24 cellular contexts compared by ENCODE assay signal in genomic region chr1:19055001-19055400, GRCh38.
"Had no signal": no experiment of that assay in that cellular context is flagged by ENCODE, and none has a peak within 500 bp of the region (broad histone marks: within the 10 kb centered on the region; RNA-seq: fewer than 3 reads in every experiment).

No MANE protein-coding gene starts in this region.

- H3K4me1 ChIP-seq: adrenal gland, Peyer's patch had no signal

- H3K9me3 ChIP-seq: adrenal gland, Peyer's patch had no signal

- ATAC-seq: activated CD8-positive, alpha-beta T cell treated with anti-CD3 and anti-CD28 coated beads, Interleukin-2, amount 10 ng/mL, durations not matched to agents 7 days and 5 days had no signal

- H3K9me3 Mint-ChIP-seq: activated naive CD8-positive, alpha-beta T cell treated with anti-CD3 and anti-CD28 coated beads, Interleukin-2, amount 10 ng/mL, durations not matched to agents 7 days and 5 days; T-helper 1 cell treated with Interleukin-12 subunit alpha and Interleukin-12 subunit beta and Interleukin-4 antibody, amounts not matched to agents 30 μg/mL and 1 μg/mL, for 36 hours had no signal

- DNase-seq: activated CD4-positive, alpha-beta T cell treated with anti-CD3 and anti-CD28 coated beads for 48 hours; activated CD4-positive, alpha-beta T cell treated with anti-CD3 and anti-CD28 coated beads, Interleukin-2, amount 50 U/mL, for 4 hours; activated CD4-positive, CD25-positive, alpha-beta regulatory T cell treated with anti-CD3 and anti-CD28 coated beads, Interleukin-2, amount 50 U/mL, for 72 hours; activated CD8-positive, alpha-beta memory T cell treated with anti-CD3 and anti-CD28 coated beads, Interleukin-2, amount 50 U/mL, for 48 hours; activated CD8-positive, alpha-beta T cell treated with anti-CD3 and anti-CD28 coated beads, Interleukin-2, amount 10 ng/mL, durations not matched to agents 7 days and 5 days; activated naive CD4-positive, alpha-beta T cell treated with anti-CD3 and anti-CD28 coated beads, Interleukin-2, amount 50 U/mL, for 16 hours; activated naive CD8-positive, alpha-beta T cell treated with anti-CD3 and anti-CD28 coated beads, Interleukin-2, amount 10 ng/mL, durations not matched to agents 7 days and 5 days; activated T-cell treated with anti-CD3 and anti-CD28 coated beads, Interleukin-2, amount 50 U/mL, for 1 hour; adrenal gland; anterior cingulate cortex; caudate nucleus; Karpas-422; MM.1S; NCI-H1105; NCI-H1436; NCI-H1694 treated with DMSO at 0.1 percent for 48 hours; NCI-H2081; NCI-H510A treated with DMSO at 0.1 percent for 48 hours; NK-92 treated with Interleukin-12 subunit alpha and Interleukin-12 subunit beta, amount 100 ng/mL, for 24 hours; OCI-M1; Peyer's patch; SHP77 treated with DMSO at 0.1 percent for 48 hours had no signal

- H3K27me3 ChIP-seq: adrenal gland had no signal

- H3K36me3 Mint-ChIP-seq: activated naive CD8-positive, alpha-beta T cell treated with anti-CD3 and anti-CD28 coated beads, Interleukin-2, amount 10 ng/mL, durations not matched to agents 7 days and 5 days had no signal

- H3K27ac ChIP-seq: adrenal gland, Peyer's patch, RWPE1 had no signal

- H3K27ac Mint-ChIP-seq: activated CD8-positive, alpha-beta T cell treated with anti-CD3 and anti-CD28 coated beads, Interleukin-2, amount 10 ng/mL, durations not matched to agents 7 days and 5 days; activated naive CD8-positive, alpha-beta T cell treated with anti-CD3 and anti-CD28 coated beads, Interleukin-2, amount 10 ng/mL, durations not matched to agents 7 days and 5 days; T-helper 1 cell treated with Interleukin-12 subunit alpha and Interleukin-12 subunit beta and Interleukin-4 antibody, amounts not matched to agents 30 μg/mL and 1 μg/mL, for 36 hours had no signal

- H3K36me3 ChIP-seq: adrenal gland, Peyer's patch had no signal

- H3K4me3 ChIP-seq: adrenal gland, Peyer's patch had no signal

- H3K4me3 Mint-ChIP-seq: activated CD8-positive, alpha-beta T cell treated with anti-CD3 and anti-CD28 coated beads, Interleukin-2, amount 10 ng/mL, durations not matched to agents 7 days and 5 days; activated naive CD8-positive, alpha-beta T cell treated with anti-CD3 and anti-CD28 coated beads, Interleukin-2, amount 10 ng/mL, durations not matched to agents 7 days and 5 days; T-helper 1 cell treated with Interleukin-12 subunit alpha and Interleukin-12 subunit beta and Interleukin-4 antibody, amounts not matched to agents 30 μg/mL and 1 μg/mL, for 36 hours had no signal
